ENCODE assay signal across 18 cellular contexts in genomic region chr5:78881884-78882283, GRCh38.
DNase-seq lines count a peak whose midpoint lies in the region; ATAC-seq and TF ChIP-seq lines count a peak whose summit lies in the region.
"Had no signal": no experiment of that assay in that cellular context is flagged by ENCODE, and none has a peak within 500 bp of the region (broad histone marks: within the 10 kb centered on the region; RNA-seq: fewer than 3 reads in every experiment).

No MANE protein-coding gene starts in this region.

- peaks cover 37% of the 10 kb centered on the region for H3K36me3 Mint-ChIP-seq in stimulated activated naive CD8-positive, alpha-beta T cell treated with anti-CD3 and anti-CD28 coated beads, Interleukin-15, Interleukin-2, amounts not matched to agents 100 ng/mL and 50 ng/mL, for 24 hours (ENCODE audit: low read depth)
- peaks cover 6% of the 10 kb centered on the region for H3K36me3 Mint-ChIP-seq in osteocyte (ENCODE audit: unreplicated experiment)

- peak overlapping the region; percentile 13 to 63 for H3K27ac ChIP-seq in coronary artery
- H3K27ac ChIP-seq: 22Rv1, A549, C4-2B, HL-60 had no signal

- H3K4me3 ChIP-seq in coronary artery = no peak overlapping the region
- H3K4me3 ChIP-seq: A549 had no signal

- H3K4me3 Mint-ChIP-seq in stimulated activated naive CD8-positive, alpha-beta T cell treated with anti-CD3 and anti-CD28 coated beads, Interleukin-15, Interleukin-2, amounts not matched to agents 100 ng/mL and 50 ng/mL, for 24 hours = no peak overlapping the region
- no peak overlapping the region for H3K4me3 Mint-ChIP-seq in stimulated activated naive CD8-positive, alpha-beta T cell treated with anti-CD3 and anti-CD28 coated beads, Interleukin-15, amount 100 ng/mL, for 72 hours
- no peak overlapping the region for H3K4me3 Mint-ChIP-seq in osteocyte (ENCODE audit: unreplicated experiment)
- H3K4me3 Mint-ChIP-seq: CD4-positive, alpha-beta T cell; HFFc6 had no signal

- no peak for DNase-seq in stimulated activated naive CD8-positive, alpha-beta T cell treated with anti-CD3 and anti-CD28 coated beads, Interleukin-15, amount 100 ng/mL, for 72 hours
- DNase-seq in coronary artery (ENCODE audit: low spot score) = no peak
- DNase-seq in osteocyte (ENCODE audit: extremely low spot score, unreplicated experiment) = no peak
- no peak for DNase-seq in amniotic stem cell (lab: John Stamatoyannopoulos, UW)
- DNase-seq: AML-193; CD4-positive, alpha-beta T cell; GF-D8; GOT3; H7; HFFc6 had no signal

- TF ChIP-seq CTCF in coronary artery (IDR thresholded peaks at IDR 0.05) (no peak), osteocyte (IDR thresholded peaks at IDR 0.05) (no peak)

- no peak for ATAC-seq in stimulated activated naive CD8-positive, alpha-beta T cell treated with anti-CD3 and anti-CD28 coated beads, Interleukin-15, amount 100 ng/mL, for 72 hours
- ATAC-seq in GM21390 (IDR thresholded peaks at IDR 0.05; ENCODE audit: unreplicated experiment) (no peak), GM19395 (IDR thresholded peaks at IDR 0.05; ENCODE audit: unreplicated experiment) (no peak)
- ATAC-seq: A549, HCT116 had no signal

- H3K4me1 Mint-ChIP-seq in stimulated activated naive CD8-positive, alpha-beta T cell treated with anti-CD3 and anti-CD28 coated beads, Interleukin-15, Interleukin-2, amounts not matched to agents 100 ng/mL and 50 ng/mL, for 24 hours (ENCODE audit: low read depth) = peaks cover 1% of the 10 kb centered on the region
- peaks cover 2% of the 10 kb centered on the region for H3K4me1 Mint-ChIP-seq in stimulated activated naive CD8-positive, alpha-beta T cell treated with anti-CD3 and anti-CD28 coated beads, Interleukin-15, amount 100 ng/mL, for 72 hours
- H3K4me1 Mint-ChIP-seq in osteocyte (ENCODE audit: unreplicated experiment) = peaks cover 19% of the 10 kb centered on the region

- no peaks in the 10 kb centered on the region for H3K27me3 Mint-ChIP-seq in stimulated activated naive CD8-positive, alpha-beta T cell treated with anti-CD3 and anti-CD28 coated beads, Interleukin-15, Interleukin-2, amounts not matched to agents 100 ng/mL and 50 ng/mL, for 24 hours
- no peaks in the 10 kb centered on the region for H3K27me3 Mint-ChIP-seq in stimulated activated naive CD8-positive, alpha-beta T cell treated with anti-CD3 and anti-CD28 coated beads, Interleukin-15, amount 100 ng/mL, for 72 hours
- H3K27me3 Mint-ChIP-seq in osteocyte (ENCODE audit: unreplicated experiment) = no peaks in the 10 kb centered on the region
- H3K27me3 Mint-ChIP-seq: CD4-positive, alpha-beta T cell had no signal

- no peaks in the 10 kb centered on the region for H3K9me3 Mint-ChIP-seq in stimulated activated naive CD8-positive, alpha-beta T cell treated with anti-CD3 and anti-CD28 coated beads, Interleukin-15, Interleukin-2, amounts not matched to agents 100 ng/mL and 50 ng/mL, for 24 hours
- H3K9me3 Mint-ChIP-seq in stimulated activated naive CD8-positive, alpha-beta T cell treated with anti-CD3 and anti-CD28 coated beads, Interleukin-15, amount 100 ng/mL, for 72 hours = no peaks in the 10 kb centered on the region
- no peaks in the 10 kb centered on the region for H3K9me3 Mint-ChIP-seq in osteocyte (ENCODE audit: unreplicated experiment)
- H3K9me3 Mint-ChIP-seq: CD4-positive, alpha-beta T cell; HFFc6 had no signal

- H3K27ac Mint-ChIP-seq in stimulated activated naive CD8-positive, alpha-beta T cell treated with anti-CD3 and anti-CD28 coated beads, Interleukin-15, Interleukin-2, amounts not matched to agents 100 ng/mL and 50 ng/mL, for 24 hours = peak overlapping the region; percentile 40
- no peak overlapping the region for H3K27ac Mint-ChIP-seq in stimulated activated naive CD8-positive, alpha-beta T cell treated with anti-CD3 and anti-CD28 coated beads, Interleukin-15, amount 100 ng/mL, for 72 hours
- H3K27ac Mint-ChIP-seq in osteocyte (ENCODE audit: unreplicated experiment) = peak overlapping the region; percentile 8
- H3K27ac Mint-ChIP-seq: CD4-positive, alpha-beta T cell; HFFc6 had no signal

Comparison
In these comparisons a context has a peak if more than half of its experiments do, and no peak if none do; other contexts are left out.
1. H3K27ac Mint-ChIP-seq: peak in stimulated activated naive CD8-positive, alpha-beta T cell treated with anti-CD3 and anti-CD28 coated beads, Interleukin-15, Interleukin-2, amounts not matched to agents 100 ng/mL and 50 ng/mL, for 24 hours (single experiment) and osteocyte (single experiment); none in stimulated activated naive CD8-positive, alpha-beta T cell treated with anti-CD3 and anti-CD28 coated beads, Interleukin-15, amount 100 ng/mL, for 72 hours (0 of 2).